In the genomic region with DNA sequence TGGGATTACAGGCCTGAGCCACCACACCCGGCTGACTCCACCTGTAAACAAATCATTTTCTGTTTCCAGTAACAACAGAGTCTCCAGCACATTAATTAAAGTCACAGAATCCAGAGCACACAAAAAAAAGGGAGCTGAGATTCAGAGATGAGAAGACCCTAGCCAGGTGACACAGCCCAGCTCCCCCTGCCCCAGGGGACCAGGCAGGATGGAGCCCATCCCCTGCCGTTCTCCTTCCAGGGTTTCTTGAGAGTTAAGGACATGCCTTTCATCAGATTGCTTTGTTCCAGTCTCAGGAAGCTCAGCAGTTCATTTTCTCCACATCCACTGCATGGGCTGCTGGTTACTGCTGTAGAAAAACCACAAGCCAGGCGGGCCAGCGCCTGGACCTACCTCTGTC, we compare ENCODE assay signal across 23 cellular contexts.
DNase-seq lines count a peak whose midpoint lies in the region; ATAC-seq and TF ChIP-seq lines count a peak whose summit lies in the region.
"Had no signal": no experiment of that assay in that cellular context is flagged by ENCODE, and none has a peak within 500 bp of the region (broad histone marks: within the 10 kb centered on the region; RNA-seq: fewer than 3 reads in every experiment).

No MANE protein-coding gene starts in this region.

- H3K36me3 Mint-ChIP-seq in nephron progenitor cell (ENCODE audit: low read depth), result no peaks in the 10 kb centered on the region
- H3K36me3 Mint-ChIP-seq: activated naive CD4-positive, alpha-beta T cell treated with anti-CD3 and anti-CD28 coated beads, Interleukin-2, amount 50 U/mL, for 24 hours had no signal

- no peak overlapping the region for H3K4me3 Mint-ChIP-seq in nephron progenitor cell
- H3K4me3 Mint-ChIP-seq: activated naive CD4-positive, alpha-beta T cell treated with anti-CD3 and anti-CD28 coated beads, Interleukin-2, amount 50 U/mL, for 24 hours; CD4-positive, alpha-beta T cell; neural crest cell; T-helper 2 cell treated with Interferon-gamma antibody and Interleukin-4, amounts not matched to agents 5 μg/mL and 100 μg/mL, for 36 hours had no signal

- H3K27me3 Mint-ChIP-seq in nephron progenitor cell (ENCODE audit: low read depth, poor library complexity), result peaks cover 33% of the 10 kb centered on the region

- TF ChIP-seq CTCF in nephron progenitor cell (IDR thresholded peaks at IDR 0.05), result no peak

- DNase-seq in DMS53 (lab: John Stamatoyannopoulos, UW) (peak; percentile 79), DMS53 treated with DMSO at 0.1 percent for 48 hours (lab: John Stamatoyannopoulos, UW; ENCODE audit: unreplicated experiment) (no peak), NCI-H146 treated with DMSO at 0.1 percent for 48 hours (lab: John Stamatoyannopoulos, UW; ENCODE audit: unreplicated experiment) (peak; percentile 47), NCI-H526 treated with DMSO at 0.1 percent for 48 hours (lab: John Stamatoyannopoulos, UW) (peak; percentile 97), nephron progenitor cell (no peak), Kasumi-1 (lab: John Stamatoyannopoulos, UW) (no peak)
- DNase-seq: activated CD4-positive, alpha-beta T cell treated with anti-CD3 and anti-CD28 coated beads, Interleukin-2, amount 50 U/mL, for 1 hour; activated CD8-positive, alpha-beta memory T cell treated with anti-CD3 and anti-CD28 coated beads, Interleukin-2, amount 50 U/mL, for 4 hours; CD4-positive, alpha-beta T cell; GOT3; islet precursor cell; left ventricle myocardium superior; NCI-H1694; NCI-H774; posterior cingulate gyrus; stimulated activated CD4-positive, alpha-beta T cell treated with anti-CD3 and anti-CD28 coated beads, Interleukin-15, amount 100 ng/mL, for 24 hours; stimulated activated naive CD8-positive, alpha-beta T cell treated with anti-CD3 and anti-CD28 coated beads, Interleukin-15, Interleukin-2, amounts not matched to agents 100 U/mL and 50 U/mL, for 24 hours had no signal

- no peak for ATAC-seq in activated CD4-positive, CD25-positive, alpha-beta regulatory T cell treated with anti-CD3 and anti-CD28 coated beads, Interleukin-2, amount 50 U/mL, for 24 hours
- no peak for ATAC-seq in GM19463 (IDR thresholded peaks at IDR 0.05; ENCODE audit: unreplicated experiment)
- ATAC-seq: left ventricle myocardium superior; sciatic nerve; stimulated activated naive CD8-positive, alpha-beta T cell treated with anti-CD3 and anti-CD28 coated beads, Interleukin-15, Interleukin-2, amounts not matched to agents 100 U/mL and 50 U/mL, for 24 hours had no signal

- peak overlapping the region; percentile 74 for H3K27ac Mint-ChIP-seq in nephron progenitor cell
- H3K27ac Mint-ChIP-seq: activated naive CD4-positive, alpha-beta T cell treated with anti-CD3 and anti-CD28 coated beads, Interleukin-2, amount 50 U/mL, for 24 hours; CD4-positive, alpha-beta T cell; T-helper 2 cell treated with Interferon-gamma antibody and Interleukin-4, amounts not matched to agents 5 μg/mL and 100 μg/mL, for 36 hours had no signal

- H3K4me1 Mint-ChIP-seq in nephron progenitor cell, result peaks cover 57% of the 10 kb centered on the region
- H3K4me1 Mint-ChIP-seq: activated naive CD4-positive, alpha-beta T cell treated with anti-CD3 and anti-CD28 coated beads, Interleukin-2, amount 50 U/mL, for 24 hours had no signal

- H3K9me3 Mint-ChIP-seq in nephron progenitor cell, result no peaks in the 10 kb centered on the region
- H3K9me3 Mint-ChIP-seq: CD4-positive, alpha-beta T cell; neural crest cell; T-helper 2 cell treated with Interferon-gamma antibody and Interleukin-4, amounts not matched to agents 5 μg/mL and 100 μg/mL, for 36 hours had no signal

Comparison
In these comparisons a context has a peak if more than half of its experiments do, and no peak if none do; other contexts are left out.
1. DNase-seq: peak in DMS53 (single experiment), NCI-H146 treated with DMSO at 0.1 percent for 48 hours (single experiment) and NCI-H526 treated with DMSO at 0.1 percent for 48 hours (single experiment); none in DMS53 treated with DMSO at 0.1 percent for 48 hours (single experiment), nephron progenitor cell (single experiment) and Kasumi-1 (0 of 2).